ENCODE assay signal across 24 cellular contexts in genomic region chr1:86747304-86747703, GRCh38. TPM values are rescaled to one million over a fixed set of nuclear protein-coding genes. Genes with fewer than 3 reads are reported as not detected.
DNase-seq lines count a peak whose midpoint lies in the region; ATAC-seq, FAIRE-seq and TF ChIP-seq lines count a peak whose summit lies in the region.
"Had no signal": no experiment of that assay in that cellular context is flagged by ENCODE, and none has a peak within 500 bp of the region (broad histone marks: within the 10 kb centered on the region; RNA-seq: fewer than 3 reads in every experiment).

No MANE protein-coding gene starts in this region.

- H3K9me3 ChIP-seq in HepG2 (ENCODE audit: low read length) (no peaks in the 10 kb centered on the region), right lobe of liver (no peaks in the 10 kb centered on the region), heart right ventricle (no peaks in the 10 kb centered on the region), neutrophil (no peaks in the 10 kb centered on the region)
- H3K9me3 ChIP-seq: BLaER1 treated with 17β-estradiol and CSF1 and Interleukin-3, amounts not matched to agents 10 nM and 100 nM; HAP-1; Peyer's patch; SK-N-SH had no signal

- no peak for FAIRE-seq in HepG2 (lab: Jason Lieb, UNC)
- FAIRE-seq: G401.6 had no signal

- H3K4me3 ChIP-seq in HepG2 (replicated peaks in 1 of 3; ENCODE audit: insufficient read depth in 1 of 3, low read depth in 2 of 3, low read length in 3 of 3) (no peak overlapping the region), right lobe of liver (no peak overlapping the region), heart right ventricle (no peak overlapping the region), neutrophil (ENCODE audit: low read depth in 1 of 2, low read length in 1 of 2) (no peak overlapping the region)
- H3K4me3 ChIP-seq: BLaER1 treated with 17β-estradiol and CSF1 and Interleukin-3, amounts not matched to agents 10 nM and 100 nM; HAP-1; Peyer's patch had no signal

- TF ChIP-seq EP300 in HepG2 (IDR thresholded peaks at IDR 0.05; ENCODE audit: low read depth in 2 of 2, low read length in 2 of 2) (no peak), HepG2 (CRISPR knock-in tag; IDR thresholded peaks at IDR 0.05; ENCODE audit: borderline replicate concordance) (no peak)

- no peaks in the 10 kb centered on the region for H3K79me2 ChIP-seq in HepG2 (ENCODE audit: insufficient read depth, low read length)

- H3K4me2 ChIP-seq in HepG2 (ENCODE audit: low read depth, low read length), result no peak overlapping the region
- H3K4me2 ChIP-seq: BLaER1 treated with 17β-estradiol and CSF1 and Interleukin-3, amounts not matched to agents 10 nM and 100 nM; KMS-11; SK-N-SH had no signal

- H3K4me1 ChIP-seq in HepG2 (ENCODE audit: insufficient read depth, low read length) (peaks cover 9% of the 10 kb centered on the region), right lobe of liver (no peaks in the 10 kb centered on the region), heart right ventricle (peaks cover 0 to 15% (median 3%) of the 10 kb centered on the region in 9 donors), neutrophil (ENCODE audit: control insufficient read depth in 1 of 2, insufficient read depth in 1 of 2, low read depth in 1 of 2, low read length in 1 of 2) (no peaks in the 10 kb centered on the region)
- H3K4me1 ChIP-seq: HAP-1, Peyer's patch had no signal

- CTCF ChIA-PET in HepG2 (lab: Yijun Ruan, JAX; ENCODE audit: low intra/inter-chr PET ratio, low total read pairs), result no interaction called here

- TF ChIP-seq RAD21 in HepG2 (CRISPR knock-in tag; IDR thresholded peaks at IDR 0.05), result no peak

- H3K27ac ChIP-seq in HepG2 (ENCODE audit: extremely low read length, insufficient read depth, low read length), result no peak overlapping the region
- no peak overlapping the region for H3K27ac ChIP-seq in right lobe of liver
- peak overlapping the region in 1 of 10 donors; percentile 8 for H3K27ac ChIP-seq in heart right ventricle
- H3K27ac ChIP-seq in neutrophil, result peak overlapping the region; percentile 5
- no peak overlapping the region for H3K27ac ChIP-seq in substantia nigra (ENCODE audit: low read depth, low read length, poor library complexity, severe bottlenecking)
- H3K27ac ChIP-seq: BLaER1 treated with 17β-estradiol and CSF1 and Interleukin-3, amounts not matched to agents 10 nM and 100 nM; KMS-11; Peyer's patch had no signal

- H3K27me3 ChIP-seq in HepG2 (ENCODE audit: control insufficient read depth in 1 of 2, insufficient read depth in 2 of 2, low read length in 2 of 2) (no peaks in the 10 kb centered on the region), right lobe of liver (no peaks in the 10 kb centered on the region), heart right ventricle (no peaks in the 10 kb centered on the region), neutrophil (no peaks in the 10 kb centered on the region)
- H3K27me3 ChIP-seq: BLaER1 treated with 17β-estradiol and CSF1 and Interleukin-3, amounts not matched to agents 10 nM and 100 nM; Peyer's patch had no signal

- H3K36me3 ChIP-seq in HepG2 (replicated peaks in 1 of 2; ENCODE audit: control insufficient read depth in 1 of 2, insufficient read depth in 2 of 2, low read length in 2 of 2) (peaks cover 3 to 20% of the 10 kb centered on the region in 2 experiments), right lobe of liver (peaks cover 0 to 31% (median 11%) of the 10 kb centered on the region in 4 donors), heart right ventricle (peaks cover 0 to 53% (median 21%) of the 10 kb centered on the region in 9 donors), neutrophil (peaks cover 54% of the 10 kb centered on the region)

- TF ChIP-seq POLR2A in HepG2 (IDR thresholded peaks at IDR 0.05; ENCODE audit: insufficient read depth in 1 of 2, low read depth in 2 of 2, low read length in 2 of 2) (no peak), right lobe of liver (IDR thresholded peaks at IDR 0.05) (no peak)

- no peaks in the 10 kb centered on the region for H4K20me1 ChIP-seq in HepG2 (ENCODE audit: insufficient read depth, low read length)

- BruUV-seq in HepG2 (replicated peaks; lab: Mats Ljungman, UMichigan), result TSS peak; percentile 8

- in situ Hi-C loops in HepG2 (cut with HindIII; ENCODE audit: extremely low pct_ligation_motif_present, low pct_unique_long_range_greater_than_20kb), result no loop called here
- in situ Hi-C loops in GM13977 (cut with MboI; ENCODE audit: low pct_unique_long_range_greater_than_20kb, low sequenced_read_pairs, unreplicated experiment), result no loop called here

- DNase-seq in HepG2 (ENCODE audit: low spot score), result no peak
- no peak for DNase-seq in right lobe of liver
- no peak for DNase-seq in heart right ventricle
- no peak for DNase-seq in AG08396 (ENCODE audit: low spot score)
- no peak for DNase-seq in substantia nigra (lab: John Stamatoyannopoulos, UW)
- DNase-seq in GM13977 (ENCODE audit: low spot score), result no peak
- DNase-seq: AML-193; CD4-positive, alpha-beta T cell; COR-L47; GOT3; NCI-H1048; NCI-H1417; NCI-H1694 treated with DMSO at 0.1 percent for 48 hours; NCI-H2081; NCI-H226; NCI-H510A; NCI-H69; Peyer's patch; SK-N-SH had no signal

- POLR2A ChIA-PET in HepG2 (lab: Yijun Ruan, JAX), result no interaction called here

- WGBS in HepG2 (ENCODE audit: low lambda C conversion rate), result 70% methylated on average over 1 of the region's 1 CpG
- 56% methylated on average over 1 of the region's 1 CpG for WGBS in right lobe of liver (ENCODE audit: insufficient coverage, low coverage, low lambda C conversion rate, missing lambda C conversion rate)
- 50 to 74% methylated on average over 1 of the region's 1 CpG for WGBS in heart right ventricle, 2 donors

- TF ChIP-seq CTCF in HepG2 (CRISPR knock-in tag; IDR thresholded peaks at IDR 0.05) (no peak), right lobe of liver (IDR thresholded peaks at IDR 0.05) (no peak), heart right ventricle (IDR thresholded peaks at IDR 0.05) (no peak), neutrophil (IDR thresholded peaks at IDR 0.05) (no peak), GM13977 (IDR thresholded peaks at IDR 0.05; ENCODE audit: extremely low read depth, insufficient read depth, missing control alignments) (no peak)

- no peak for ATAC-seq in HepG2
- no peak for ATAC-seq in right lobe of liver
- ATAC-seq in heart right ventricle, result peak in 5 of 8 donors; percentile 14 to 58 (median 40)

- H2AFZ ChIP-seq in HepG2 (ENCODE audit: low read length), result no peak overlapping the region

- no peak overlapping the region for H3K9ac ChIP-seq in HepG2 (ENCODE audit: insufficient read depth, low read depth, low read length)
- H3K9ac ChIP-seq: BLaER1 treated with 17β-estradiol and CSF1 and Interleukin-3, amounts not matched to agents 10 nM and 100 nM; KMS-11; SK-N-SH had no signal

- intact Hi-C loops in HepG2 (cut with micrococcal nuclease; ENCODE audit: unreplicated experiment), result no loop called here
- intact Hi-C loops in right lobe of liver (cut with DNase I), result no loop called here
- intact Hi-C loops in heart right ventricle (cut with DNase I), result loop anchor here in 2 of 10 donors (5.0 to 10.0 kb wide), 2 partner anchors 45 to 243 kb away; partner anchors contain the start of gene SH3GLB1 (in 1 of the 2)

RNA-seq across cellular contexts. Expression of gene SH3GLB1, which starts 42.9 kb away (rescaled TPM):
- total RNA-seq in HepG2 (2016; rRNA removed; fragmentation: Illumina TruSeq; extraction: Trizol) (41.5 and 55.7 TPM in 2 replicates), right lobe of liver (10 to 100 TPM; 23.8 to 47.5 (median 29.1) TPM), heart right ventricle (100 to 1,000 TPM; 101 to 160 (median 126) TPM)
- total RNA-seq in HepG2 (2016; cell fraction: cytosol; rRNA removed; fragmentation: Illumina TruSeq; extraction: Trizol; ENCODE audit: low read depth), result 31.7 and 34.5 TPM in 2 replicates
- 40.7 and 48.7 TPM in 2 replicates for total RNA-seq in HepG2 (2016; cell fraction: insoluble cytoplasmic fraction; rRNA removed; fragmentation: Illumina TruSeq; extraction: Trizol)
- total RNA-seq in HepG2 (2016; cell fraction: membrane; rRNA removed; fragmentation: Illumina TruSeq; extraction: Trizol), result 50.0 and 52.9 TPM in 2 replicates
- 27.4 and 29.1 TPM in 2 replicates for total RNA-seq in HepG2 (2016; cell fraction: nucleus; rRNA removed; fragmentation: Illumina TruSeq; extraction: Trizol)
- polyA plus RNA-seq in HepG2 (2011; rRNA removed) (19.1 and 26.0 TPM in 2 replicates), heart right ventricle (10 to 100 TPM; 20.4 to 53.7 TPM)
- polyA plus RNA-seq in HepG2 (2011; cell fraction: cytosol; rRNA removed), result 12.0 and 16.2 TPM in 2 replicates
- polyA plus RNA-seq in HepG2 (2011; cell fraction: nucleus; rRNA removed), result 8.1 and 9.6 TPM in 2 replicates
- 26.0 and 35.6 TPM in 2 replicates for polyA plus RNA-seq in HepG2 (2012)
- 33.7 and 40.6 TPM in 2 replicates for polyA plus RNA-seq in HepG2 (2016; cell fraction: cytosol; fragmentation: Illumina TruSeq; extraction: Trizol; ENCODE audit: low read depth)
- polyA plus RNA-seq in HepG2 (2016; cell fraction: insoluble cytoplasmic fraction; fragmentation: Illumina TruSeq; extraction: Trizol; ENCODE audit: low read depth), result 61.0 and 63.7 TPM in 2 replicates
- 43.8 and 46.0 TPM in 2 replicates for polyA plus RNA-seq in HepG2 (2016; cell fraction: membrane; fragmentation: Illumina TruSeq; extraction: Trizol; ENCODE audit: low read depth)
- polyA plus RNA-seq in HepG2 (2016; cell fraction: nucleus; fragmentation: Illumina TruSeq; extraction: Trizol; ENCODE audit: insufficient read depth, low read depth), result 44.9 and 48.5 TPM in 2 replicates
- 11.0 and 12.6 TPM in 2 replicates for polyA minus RNA-seq in HepG2 (2011; rRNA and poly(A)+ RNA removed; ENCODE audit: low replicate concordance)
- polyA minus RNA-seq in HepG2 (2011; cell fraction: cytosol; rRNA and poly(A)+ RNA removed), result 18.4 and 24.7 TPM in 2 replicates
- 38.0 and 42.0 TPM in 2 replicates for polyA minus RNA-seq in HepG2 (2011; cell fraction: nucleus; rRNA and poly(A)+ RNA removed)

Comparison
In these comparisons a context has a peak if more than half of its experiments do, and no peak if none do; other contexts are left out.
1. ATAC-seq: peak in heart right ventricle (5 of 8); none in HepG2 (single experiment) and right lobe of liver (0 of 4).